ENCODE assay signal across 10 cellular contexts in genomic region chr11:61626580-61627380, GRCh38. TPM values are rescaled to one million over a fixed set of nuclear protein-coding genes. Genes with fewer than 3 reads are reported as not detected.
DNase-seq lines count a peak whose midpoint lies in the region; ATAC-seq and TF ChIP-seq lines count a peak whose summit lies in the region.
"Had no signal": no experiment of that assay in that cellular context is flagged by ENCODE, and none has a peak within 500 bp of the region (broad histone marks: within the 10 kb centered on the region; RNA-seq: fewer than 3 reads in every experiment).

No MANE protein-coding gene starts in this region.

- no peak overlapping the region for H3K4me3 ChIP-seq in parathyroid adenoma (ENCODE audit: low read depth, low read length)

- no peaks in the 10 kb centered on the region for H3K79me2 ChIP-seq in H9 (ENCODE audit: insufficient read depth, low read length)
- H3K79me2 ChIP-seq in parathyroid adenoma = no peaks in the 10 kb centered on the region

- WGBS in H9 (ENCODE audit: extremely low coverage, insufficient read length, low lambda C conversion rate) = no CpG with 5 or more reads among the region's 10 CpGs

- no peak overlapping the region for H4K8ac ChIP-seq in H9 (replicated peaks; ENCODE audit: insufficient read length, low read depth, low read length)

- H2BK5ac ChIP-seq in H9 (ENCODE audit: insufficient read length, low read length) = no peak overlapping the region

- no peak overlapping the region for H3K4ac ChIP-seq in H9 (ENCODE audit: low read depth, low read length)

- H3K4me1 Mint-ChIP-seq in H9 = peaks cover 46 to 49% of the 10 kb centered on the region in 2 experiments

- DNase-seq in H9 (peak; percentile 95), SHP77 (lab: John Stamatoyannopoulos, UW) (peak; percentile 76 to 79), left cardiac atrium (peak; percentile 52), nucleus accumbens (lab: John Stamatoyannopoulos, UW) (no peak)
- DNase-seq: NCI-H1694, T-helper 17 cell had no signal

- no peaks in the 10 kb centered on the region for H3K36me3 ChIP-seq in parathyroid adenoma (ENCODE audit: control insufficient read depth, insufficient read depth, low read length)

- H3K23me2 ChIP-seq in H9 (ENCODE audit: insufficient read length, low read depth, low read length, poor library complexity, severe bottlenecking) = no peaks in the 10 kb centered on the region

- H2BK20ac ChIP-seq in H9 (ENCODE audit: low read depth, low read length, poor library complexity, severe bottlenecking) = no peak overlapping the region

- H2AFZ ChIP-seq in H9 (ENCODE audit: low read length) (no peak overlapping the region), parathyroid adenoma (peak overlapping the region; percentile 74)

- H3K27ac ChIP-seq in H9 (ENCODE audit: insufficient read length, low read depth, low read length) = peak overlapping the region; percentile 28
- peak overlapping the region; percentile 77 for H3K27ac ChIP-seq in parathyroid adenoma

- H3K4me2 ChIP-seq in H9 (ENCODE audit: insufficient read depth, insufficient read length, low read length) = peak overlapping the region; percentile 11
- peak overlapping the region; percentile 57 for H3K4me2 ChIP-seq in parathyroid adenoma (ENCODE audit: low read length)

- H3K36me3 Mint-ChIP-seq in H9 (ENCODE audit: insufficient read depth in 1 of 3, low read depth in 3 of 3) = no peaks in the 10 kb centered on the region; a peak in 1 of 7 replicates

- no peak overlapping the region for H2AK5ac ChIP-seq in H9 (ENCODE audit: insufficient read length, low read length)

- H3K27ac Mint-ChIP-seq in H9 = peak overlapping the region; percentile 88 to 98 (median 96)
- H3K27ac Mint-ChIP-seq: T-helper 17 cell had no signal

- peak overlapping the region; percentile 84 for H3K18ac ChIP-seq in H9 (ENCODE audit: insufficient read length, low read depth, low read length)

- H3K4me3 Mint-ChIP-seq in H9 = peak overlapping the region; percentile 22 to 26; a peak in 3 of 5 replicates
- H3K4me3 Mint-ChIP-seq: T-helper 17 cell had no signal

- H3K9me3 ChIP-seq in H9 (ENCODE audit: control insufficient read depth, low read depth, low read length) = no peaks in the 10 kb centered on the region
- no peaks in the 10 kb centered on the region for H3K9me3 ChIP-seq in parathyroid adenoma (ENCODE audit: control insufficient read depth, low read length)

- peak overlapping the region; percentile 69; the same call in 1 of the 2 replicates for H3K14ac ChIP-seq in H9 (ENCODE audit: insufficient read depth, low read length)

- H3K56ac ChIP-seq in H9 (ENCODE audit: insufficient read length, low read depth, low read length) = no peak overlapping the region

- H3K9ac ChIP-seq in H9 (ENCODE audit: extremely low read depth, insufficient read length, low read length) = no peak overlapping the region
- no peak overlapping the region for H3K9ac ChIP-seq in parathyroid adenoma

- H3K27me3 Mint-ChIP-seq in H9 (ENCODE audit: low read depth) = peaks cover 5% of the 10 kb centered on the region

- peak overlapping the region; percentile 84 for H2BK12ac ChIP-seq in H9 (ENCODE audit: insufficient read length, low read depth, low read length)

- no peaks in the 10 kb centered on the region for H3K79me1 ChIP-seq in H9 (ENCODE audit: insufficient read depth, low read depth, low read length, poor library complexity, severe bottlenecking)

- peak overlapping the region; percentile 9 for H4K91ac ChIP-seq in H9 (ENCODE audit: insufficient read length, low read depth, low read length)

- H4K5ac ChIP-seq in H9 (ENCODE audit: insufficient read length, low read depth, low read length) = no peak overlapping the region

- H2BK15ac ChIP-seq in H9 (ENCODE audit: low read depth, low read length) = no peak overlapping the region

- H3K9me3 Mint-ChIP-seq in H9 = no peaks in the 10 kb centered on the region

- TF ChIP-seq CTCF in H9 (conservative IDR thresholded peaks at IDR 0.05) (peak; percentile 42; the same call in 2 of the 3 replicates), parathyroid adenoma (IDR thresholded peaks at IDR 0.05) (no peak)

- intact Hi-C loops in left cardiac atrium (cut with DNase I) = loop anchor here (5.0 kb wide), 1 partner anchor 44 kb away; the partner anchor contains the start of gene SYT7 (in 2 of the 2)

- no peak overlapping the region for H2BK120ac ChIP-seq in H9 (ENCODE audit: low read depth, low read length, poor library complexity, severe bottlenecking)

- H3K23ac ChIP-seq in H9 (ENCODE audit: insufficient read length, low read depth, low read length) = no peak overlapping the region

- ATAC-seq in left cardiac atrium (peak; percentile 83 to 87), GM18519 (IDR thresholded peaks at IDR 0.05; ENCODE audit: low FRiP score, unreplicated experiment) (no peak), HG03139 (IDR thresholded peaks at IDR 0.05; ENCODE audit: unreplicated experiment) (no peak), GM18868 (IDR thresholded peaks at IDR 0.05; ENCODE audit: unreplicated experiment) (no peak)
- ATAC-seq: T-helper 17 cell had no signal

- H4K20me1 ChIP-seq in H9 (ENCODE audit: control insufficient read depth, insufficient read depth, insufficient read length) = no peaks in the 10 kb centered on the region

- no peak overlapping the region for H3T11ph ChIP-seq in H9 (ENCODE audit: low read length)

- peaks cover 6% of the 10 kb centered on the region; the same call in 1 of the 2 replicates for H3K4me1 ChIP-seq in H9 (ENCODE audit: insufficient read depth, low read length)
- H3K4me1 ChIP-seq in parathyroid adenoma = no peaks in the 10 kb centered on the region

- H3K27me3 ChIP-seq in H9 (ENCODE audit: insufficient read depth, low read length) (no peaks in the 10 kb centered on the region), parathyroid adenoma (ENCODE audit: control insufficient read depth, insufficient read depth, low read length) (no peaks in the 10 kb centered on the region)

RNA-seq across cellular contexts. Expression of gene SYT7, which starts 45.9 kb away (rescaled TPM):
- total RNA-seq in H9 (2021) (7.0 and 8.8 TPM in 2 replicates), left cardiac atrium (10 to 100 TPM; 36.7 to 39.7 TPM)
- total RNA-seq: T-helper 17 cell had no signal

RNA-seq across cellular contexts. Expression of gene DAGLA, which starts 53.4 kb away (rescaled TPM):
- 4.3 and 4.5 TPM in 2 replicates for total RNA-seq in H9 (2021)
- 1 to 10 TPM; 4.1 to 5.0 TPM for total RNA-seq in left cardiac atrium

Comparison
In these comparisons a context has a peak if more than half of its experiments do, and no peak if none do; other contexts are left out.
1. DNase-seq: peak in H9 (single experiment), SHP77 (2 of 2) and left cardiac atrium (single experiment); none in nucleus accumbens (0 of 56).
2. ATAC-seq: peak in left cardiac atrium (2 of 2); none in GM18519 (single experiment), HG03139 (single experiment) and GM18868 (single experiment).